9 cellular contexts compared by ENCODE assay signal in the genomic region with DNA sequence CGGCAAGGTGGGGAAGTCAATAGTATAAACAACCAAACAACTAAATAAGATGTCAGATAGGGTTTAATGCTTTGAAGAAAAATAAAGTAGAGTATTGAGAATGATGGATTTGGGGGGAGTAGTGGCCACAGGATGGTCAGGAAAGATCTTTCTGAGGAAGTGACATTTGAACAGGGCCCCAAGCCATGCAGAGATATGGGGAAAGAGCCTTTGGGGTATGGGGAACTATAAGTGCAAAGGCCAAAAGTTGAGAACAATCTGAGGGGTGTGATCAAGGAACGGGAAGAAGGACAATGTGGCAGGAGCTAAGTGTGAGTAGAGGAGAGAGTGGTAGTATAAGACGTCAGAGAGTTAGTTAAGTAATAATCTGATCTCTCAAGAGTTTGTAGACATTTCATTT. TPM values are rescaled to one million over a fixed set of nuclear protein-coding genes. Genes with fewer than 3 reads are reported as not detected.
DNase-seq lines count a peak whose midpoint lies in the region; FAIRE-seq and TF ChIP-seq lines count a peak whose summit lies in the region.
"Had no signal": no experiment of that assay in that cellular context is flagged by ENCODE, and none has a peak within 500 bp of the region (broad histone marks: within the 10 kb centered on the region; RNA-seq: fewer than 3 reads in every experiment).

No MANE protein-coding gene starts in this region.

- H3K79me2 ChIP-seq in smooth muscle cell (ENCODE audit: low read depth): peaks cover 55% of the 10 kb centered on the region

- peak overlapping the region in 1 of 4 donors; percentile 88 for H3K27ac ChIP-seq in esophagus squamous epithelium
- peak overlapping the region; percentile 73 for H3K27ac ChIP-seq in smooth muscle cell (ENCODE audit: low read depth)

- peak overlapping the region; percentile 96 for H3K4me2 ChIP-seq in smooth muscle cell

- POLR2A ChIA-PET in activated CD4-positive, alpha-beta T cell treated with anti-CD3 and anti-CD28 coated beads, Interleukin-2, amount 10 ng/mL, durations not matched to agents 7 days and 5 days (lab: Charles Lee): no interaction called here

- peak overlapping the region; percentile 99 for H3K27ac Mint-ChIP-seq in activated CD4-positive, alpha-beta T cell treated with anti-CD3 and anti-CD28 coated beads, Interleukin-2, amount 10 ng/mL, durations not matched to agents 7 days and 5 days

- WGBS in esophagus squamous epithelium, 2 donors: 65 to 86% methylated on average over 3 of the region's 3 CpGs
- WGBS in smooth muscle cell (ENCODE audit: low lambda C conversion rate): 94% methylated on average over 3 of the region's 3 CpGs

- H2AFZ ChIP-seq in smooth muscle cell (ENCODE audit: low read depth): no peak overlapping the region

- peaks cover 19% of the 10 kb centered on the region for H3K27me3 Mint-ChIP-seq in activated CD4-positive, alpha-beta T cell treated with anti-CD3 and anti-CD28 coated beads, Interleukin-2, amount 10 ng/mL, durations not matched to agents 7 days and 5 days

- CTCF ChIA-PET in activated CD4-positive, alpha-beta T cell treated with anti-CD3 and anti-CD28 coated beads, Interleukin-2, amount 10 ng/mL, durations not matched to agents 7 days and 5 days (lab: Charles Lee): interaction anchor here (0.5 kb wide), 1 partner anchor 1651 kb away, joined by 3 read pairs; no protein-coding TSS in a partner anchor

- intact Hi-C loops in esophagus squamous epithelium (cut with DNase I): no loop called here

- H3K9me3 Mint-ChIP-seq in activated CD4-positive, alpha-beta T cell treated with anti-CD3 and anti-CD28 coated beads, Interleukin-2, amount 10 ng/mL, durations not matched to agents 7 days and 5 days: no peaks in the 10 kb centered on the region

- FAIRE-seq in GM19239 (lab: Jason Lieb, UNC): no peak

- H3K9me3 ChIP-seq in esophagus squamous epithelium (no peaks in the 10 kb centered on the region), smooth muscle cell (replicated peaks; ENCODE audit: low read depth) (no peaks in the 10 kb centered on the region)
- H3K9me3 ChIP-seq: tibial nerve had no signal

- peak overlapping the region in 3 of 4 donors; percentile 80 to 98 (median 92) for H3K4me3 ChIP-seq in esophagus squamous epithelium
- H3K4me3 ChIP-seq in smooth muscle cell: peak overlapping the region; percentile 79

- no peak for DNase-seq in activated CD4-positive, alpha-beta T cell treated with anti-CD3 and anti-CD28 coated beads, Interleukin-2, amount 10 ng/mL, durations not matched to agents 7 days and 5 days
- no peak for DNase-seq in activated CD4-positive, alpha-beta T cell treated with anti-CD3 and anti-CD28 coated beads for 1 hour
- peak; percentile 7 for DNase-seq in SKM-1 (lab: John Stamatoyannopoulos, UW; ENCODE audit: unreplicated experiment)
- no peak for DNase-seq in esophagus squamous epithelium (lab: John Stamatoyannopoulos, UW)
- DNase-seq in smooth muscle cell (lab: John Stamatoyannopoulos, UW; ENCODE audit: unreplicated experiment): no peak
- DNase-seq in GM19239 (ENCODE audit: insufficient read length, low spot score): no peak
- no peak for DNase-seq in stimulated activated CD4-positive, alpha-beta T cell treated with anti-CD3 and anti-CD28 coated beads, Interleukin-2, amount 100 ng/mL, for 48 hours
- no peak for DNase-seq in SK-N-DZ (ENCODE audit: low spot score)

- H3F3A ChIP-seq in smooth muscle cell (ENCODE audit: low read depth): no peaks in the 10 kb centered on the region

- TF ChIP-seq CTCF in esophagus squamous epithelium (IDR thresholded peaks at IDR 0.05) (no peak), smooth muscle cell (IDR thresholded peaks at IDR 0.05; ENCODE audit: borderline replicate concordance, insufficient read depth, poor library complexity, severe bottlenecking) (no peak)

- peaks cover 16% of the 10 kb centered on the region for H4K20me1 ChIP-seq in smooth muscle cell (ENCODE audit: low read depth)

- TF ChIP-seq POLR2A in esophagus squamous epithelium (IDR thresholded peaks at IDR 0.05): no peak

- peak overlapping the region; percentile 93 for H3K4me3 Mint-ChIP-seq in activated CD4-positive, alpha-beta T cell treated with anti-CD3 and anti-CD28 coated beads, Interleukin-2, amount 10 ng/mL, durations not matched to agents 7 days and 5 days

- H3K36me3 ChIP-seq in esophagus squamous epithelium (peaks cover 6 to 36% (median 9%) of the 10 kb centered on the region in 3 donors), smooth muscle cell (ENCODE audit: low read depth) (no peaks in the 10 kb centered on the region)

- peak overlapping the region; percentile 86 for H3K9ac ChIP-seq in smooth muscle cell (ENCODE audit: low read depth)

- H3K4me1 Mint-ChIP-seq in activated CD4-positive, alpha-beta T cell treated with anti-CD3 and anti-CD28 coated beads, Interleukin-2, amount 10 ng/mL, durations not matched to agents 7 days and 5 days: peaks cover 28% of the 10 kb centered on the region

- H3K27me3 ChIP-seq in esophagus squamous epithelium: no peaks in the 10 kb centered on the region
- no peaks in the 10 kb centered on the region for H3K27me3 ChIP-seq in smooth muscle cell (ENCODE audit: low read depth)
- H3K27me3 ChIP-seq: tibial nerve had no signal

- H3K4me1 ChIP-seq in esophagus squamous epithelium (peaks cover 7 to 49% (median 22%) of the 10 kb centered on the region in 3 donors), smooth muscle cell (ENCODE audit: low read depth) (peaks cover 10% of the 10 kb centered on the region)

- peaks cover 13% of the 10 kb centered on the region for H3K36me3 Mint-ChIP-seq in activated CD4-positive, alpha-beta T cell treated with anti-CD3 and anti-CD28 coated beads, Interleukin-2, amount 10 ng/mL, durations not matched to agents 7 days and 5 days (ENCODE audit: low read depth)

RNA-seq across cellular contexts. Expression of a gene that starts 1.3 kb away (rescaled TPM):
- 10 to 100 TPM; 37.8 to 38.5 TPM for total RNA-seq in activated CD4-positive, alpha-beta T cell treated with anti-CD3 and anti-CD28 coated beads, Interleukin-2, amount 10 ng/mL, durations not matched to agents 7 days and 5 days
- total RNA-seq in esophagus squamous epithelium: 10 to 100 TPM; 25.7 to 61.8 (median 56.3) TPM
- total RNA-seq in smooth muscle cell: 75.6 and 77.1 TPM in 2 replicates
- polyA plus RNA-seq in smooth muscle cell: 51.6 and 55.6 TPM in 2 replicates
- 128 and 131 TPM in 2 replicates for polyA plus RNA-seq in SK-N-DZ (2014; cell fraction: cytosol; rRNA removed)
- 61.6 and 78.8 TPM in 2 replicates for polyA plus RNA-seq in SK-N-DZ (2014; cell fraction: nucleus; rRNA removed)

RNA-seq across cellular contexts. Expression of a gene that starts 15.7 kb away (rescaled TPM):
- total RNA-seq in activated CD4-positive, alpha-beta T cell treated with anti-CD3 and anti-CD28 coated beads, Interleukin-2, amount 10 ng/mL, durations not matched to agents 7 days and 5 days: under 1 TPM; 0.25 to 0.37 TPM
- total RNA-seq in esophagus squamous epithelium: 1 to 10 TPM in 2 of 4 donors, under 1 TPM in 1, not detected in 1; 0.30 to 2.9 (median 1.6) TPM
- 1.7 and 3.6 TPM in 2 replicates for total RNA-seq in smooth muscle cell
- polyA plus RNA-seq in smooth muscle cell: 0.47 and 2.2 TPM in 2 replicates
- not detected in 2 replicates for polyA plus RNA-seq in SK-N-DZ (2014; cell fraction: cytosol; rRNA removed)
- polyA plus RNA-seq in SK-N-DZ (2014; cell fraction: nucleus; rRNA removed): 0.30 TPM in 1 of 2 replicates, not detected in the other
- total RNA-seq: tibial nerve had no signal
